ENCODE assay signal across 8 cellular contexts in the genomic region with DNA sequence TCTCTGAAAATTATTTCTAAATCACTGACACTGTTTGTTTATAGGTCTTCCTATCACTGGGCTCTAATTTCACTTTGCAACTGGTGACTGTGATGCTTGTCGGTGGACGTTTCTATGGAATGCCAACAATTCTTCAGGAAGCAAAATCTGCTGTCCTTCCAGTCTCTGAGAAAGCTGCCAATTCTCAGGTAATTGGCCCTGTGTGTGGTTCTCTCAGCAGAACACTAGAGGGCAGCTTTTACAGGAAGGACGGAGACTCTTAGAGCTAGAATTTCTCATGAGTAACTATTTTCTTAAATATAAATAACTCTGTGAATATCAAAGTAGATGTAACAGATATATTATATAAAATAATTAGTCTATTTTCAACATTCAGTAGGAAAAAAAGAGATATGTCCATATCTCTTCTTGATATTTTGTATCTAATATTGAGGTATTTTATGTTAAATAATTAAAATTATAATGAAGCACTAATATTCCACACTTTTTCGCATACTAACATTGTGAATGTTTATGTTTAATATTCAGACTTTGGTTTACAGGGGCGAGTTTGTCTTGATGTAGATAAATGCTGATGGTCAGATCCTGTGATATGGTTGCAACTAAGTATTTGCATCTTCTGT.
DNase-seq lines count a peak whose midpoint lies in the region; ATAC-seq, FAIRE-seq and TF ChIP-seq lines count a peak whose summit lies in the region.

No MANE protein-coding gene starts in this region.

- no peaks in the 10 kb centered on the region for H3K27me3 ChIP-seq in small intestine (ENCODE audit: control insufficient read depth in 2 of 2, insufficient read depth in 2 of 2, low read length in 2 of 2)

- FAIRE-seq in small intestine (lab: Jason Lieb, UNC) = no peak

- H3K27me3 Mint-ChIP-seq in activated naive CD8-positive, alpha-beta T cell treated with anti-CD3 and anti-CD28 coated beads for 36 hours = peaks cover 2% of the 10 kb centered on the region
- peaks cover 2% of the 10 kb centered on the region for H3K27me3 Mint-ChIP-seq in activated naive CD8-positive, alpha-beta T cell treated with anti-CD3 and anti-CD28 coated beads, Interleukin-2, amount 50 U/mL, for 24 hours
- H3K27me3 Mint-ChIP-seq in activated T-helper 17 cell treated with anti-CD3 and anti-CD28 coated beads, Interleukin-2, amount 50 U/mL, for 72 hours = peaks cover 3% of the 10 kb centered on the region

- H3K36me3 Mint-ChIP-seq in activated naive CD8-positive, alpha-beta T cell treated with anti-CD3 and anti-CD28 coated beads for 36 hours = peaks cover 1% of the 10 kb centered on the region
- H3K36me3 Mint-ChIP-seq in activated naive CD8-positive, alpha-beta T cell treated with anti-CD3 and anti-CD28 coated beads, Interleukin-2, amount 50 U/mL, for 24 hours (ENCODE audit: low read depth) = no peaks in the 10 kb centered on the region
- H3K36me3 Mint-ChIP-seq in activated T-helper 17 cell treated with anti-CD3 and anti-CD28 coated beads, Interleukin-2, amount 50 U/mL, for 72 hours (ENCODE audit: low read depth) = no peaks in the 10 kb centered on the region

- in situ Hi-C loops in SK-MEL-5 (cut with HindIII; ENCODE audit: low pct_unique_long_range_greater_than_20kb, low sequenced_read_pairs) = no loop called here

- no peak overlapping the region for H3K4me3 Mint-ChIP-seq in activated naive CD8-positive, alpha-beta T cell treated with anti-CD3 and anti-CD28 coated beads for 36 hours
- H3K4me3 Mint-ChIP-seq in activated naive CD8-positive, alpha-beta T cell treated with anti-CD3 and anti-CD28 coated beads, Interleukin-2, amount 50 U/mL, for 24 hours = no peak overlapping the region
- H3K4me3 Mint-ChIP-seq in activated T-helper 17 cell treated with anti-CD3 and anti-CD28 coated beads, Interleukin-2, amount 50 U/mL, for 72 hours = no peak overlapping the region

- H3K4me1 ChIP-seq in small intestine (ENCODE audit: control insufficient read depth in 2 of 2, insufficient read depth in 1 of 2, low read depth in 1 of 2, low read length in 1 of 2) = no peaks in the 10 kb centered on the region

- no peaks in the 10 kb centered on the region for H3K36me3 ChIP-seq in small intestine (ENCODE audit: control insufficient read depth in 2 of 2, insufficient read depth in 2 of 2, low read length in 2 of 2)

- no peaks in the 10 kb centered on the region for H3K4me1 Mint-ChIP-seq in activated naive CD8-positive, alpha-beta T cell treated with anti-CD3 and anti-CD28 coated beads for 36 hours
- no peaks in the 10 kb centered on the region for H3K4me1 Mint-ChIP-seq in activated naive CD8-positive, alpha-beta T cell treated with anti-CD3 and anti-CD28 coated beads, Interleukin-2, amount 50 U/mL, for 24 hours
- H3K4me1 Mint-ChIP-seq in activated T-helper 17 cell treated with anti-CD3 and anti-CD28 coated beads, Interleukin-2, amount 50 U/mL, for 72 hours = peaks cover 5% of the 10 kb centered on the region

- WGBS in small intestine, 3 donors = 22 to 29% (median 23%) methylated on average over 5 of the region's 5 CpGs

- ATAC-seq in activated naive CD8-positive, alpha-beta T cell treated with anti-CD3 and anti-CD28 coated beads, Interleukin-2, amount 50 U/mL, for 24 hours = no peak
- ATAC-seq in GM21381 (IDR thresholded peaks at IDR 0.05; ENCODE audit: unreplicated experiment) = peak; percentile 62
- no peak for ATAC-seq in activated T-helper 17 cell treated with anti-CD3 and anti-CD28 coated beads, Interleukin-2, amount 50 U/mL, for 72 hours (replicated peaks)

- TF ChIP-seq CTCF in fibroblast of villous mesenchyme (IDR thresholded peaks at IDR 0.05; ENCODE audit: insufficient read depth, low read depth, low read length) = peak; percentile 78

- H3K27ac Mint-ChIP-seq in activated naive CD8-positive, alpha-beta T cell treated with anti-CD3 and anti-CD28 coated beads for 36 hours = no peak overlapping the region
- H3K27ac Mint-ChIP-seq in activated naive CD8-positive, alpha-beta T cell treated with anti-CD3 and anti-CD28 coated beads, Interleukin-2, amount 50 U/mL, for 24 hours = no peak overlapping the region
- no peak overlapping the region for H3K27ac Mint-ChIP-seq in activated T-helper 17 cell treated with anti-CD3 and anti-CD28 coated beads, Interleukin-2, amount 50 U/mL, for 72 hours

- H3K27ac ChIP-seq in small intestine (ENCODE audit: low read depth in 1 of 2, low read length in 1 of 2) = no peak overlapping the region

- peak; percentile 5 for DNase-seq in activated naive CD8-positive, alpha-beta T cell treated with anti-CD3 and anti-CD28 coated beads for 36 hours
- no peak for DNase-seq in activated naive CD8-positive, alpha-beta T cell treated with anti-CD3 and anti-CD28 coated beads, Interleukin-2, amount 50 U/mL, for 24 hours
- DNase-seq in HPDE6-E6E7 (ENCODE audit: extremely low spot score) (peak; percentile 40), SK-MEL-5 (ENCODE audit: low read depth, low spot score) (peak; percentile 68), fibroblast of villous mesenchyme (ENCODE audit: low read depth) (peak; percentile 19), small intestine (peak; percentile 48)

- H3K9me3 ChIP-seq in small intestine (ENCODE audit: control insufficient read depth, low read depth) = no peaks in the 10 kb centered on the region

- H3K4me3 ChIP-seq in fibroblast of villous mesenchyme (ENCODE audit: low read depth, low read length) (no peak overlapping the region), small intestine (ENCODE audit: low read depth in 1 of 2, low read length in 2 of 2) (no peak overlapping the region)

- peaks cover 17% of the 10 kb centered on the region for H3K9me3 Mint-ChIP-seq in activated naive CD8-positive, alpha-beta T cell treated with anti-CD3 and anti-CD28 coated beads for 36 hours
- H3K9me3 Mint-ChIP-seq in activated naive CD8-positive, alpha-beta T cell treated with anti-CD3 and anti-CD28 coated beads, Interleukin-2, amount 50 U/mL, for 24 hours = peaks cover 6% of the 10 kb centered on the region
- no peaks in the 10 kb centered on the region for H3K9me3 Mint-ChIP-seq in activated T-helper 17 cell treated with anti-CD3 and anti-CD28 coated beads, Interleukin-2, amount 50 U/mL, for 72 hours
